Comparison of ENCODE assay signal across 26 cellular contexts in the genomic region with DNA sequence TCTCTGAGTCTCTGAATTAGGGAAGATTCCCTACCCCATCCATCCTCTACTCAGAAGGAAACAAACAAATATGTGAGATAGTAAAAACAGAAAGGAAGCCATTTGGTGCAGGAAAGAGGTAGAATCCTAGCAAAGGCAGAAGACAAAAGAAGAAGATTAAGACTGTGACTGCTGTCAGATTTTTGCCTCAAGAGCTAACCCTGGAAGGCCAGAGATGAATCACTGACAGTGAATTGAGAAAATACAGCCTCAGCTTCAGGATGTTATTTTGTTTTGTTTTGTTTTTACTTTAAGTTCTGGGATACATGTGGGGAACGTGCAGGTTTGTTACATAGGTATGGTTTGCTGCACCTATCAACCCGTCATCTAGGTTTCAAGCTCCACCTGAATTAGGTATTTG. TPM values are rescaled to one million over a fixed set of nuclear protein-coding genes. Genes with fewer than 3 reads are reported as not detected.
DNase-seq lines count a peak whose midpoint lies in the region; ATAC-seq, FAIRE-seq and TF ChIP-seq lines count a peak whose summit lies in the region.
"Had no signal": no experiment of that assay in that cellular context is flagged by ENCODE, and none has a peak within 500 bp of the region (broad histone marks: within the 10 kb centered on the region; RNA-seq: fewer than 3 reads in every experiment).

No MANE protein-coding gene starts in this region.

- no peaks in the 10 kb centered on the region for H3K9me3 ChIP-seq in astrocyte (ENCODE audit: insufficient read depth, low read depth, low read length)
- no peaks in the 10 kb centered on the region for H3K9me3 ChIP-seq in sigmoid colon
- H3K9me3 ChIP-seq: BLaER1 treated with 17β-estradiol and CSF1 and Interleukin-3, amounts not matched to agents 10 nM and 100 nM; Peyer's patch; tibial nerve had no signal

- H3K4me1 Mint-ChIP-seq in activated T-cell treated with anti-CD3 and anti-CD28 coated beads, Interleukin-2, amount 50 U/mL, for 24 hours (ENCODE audit: low read depth) = peaks cover 40% of the 10 kb centered on the region
- H3K4me1 Mint-ChIP-seq in astrocyte (ENCODE audit: low read depth, unreplicated experiment) = peaks cover 35% of the 10 kb centered on the region

- H4K20me1 ChIP-seq in astrocyte (ENCODE audit: insufficient read depth, low read length) = no peaks in the 10 kb centered on the region

- TF ChIP-seq POLR2A in sigmoid colon (IDR thresholded peaks at IDR 0.05) = no peak

- no peaks in the 10 kb centered on the region for H3K27me3 ChIP-seq in astrocyte (ENCODE audit: insufficient read depth, low read length)
- H3K27me3 ChIP-seq in dorsolateral prefrontal cortex = no peaks in the 10 kb centered on the region
- H3K27me3 ChIP-seq in sigmoid colon = no peaks in the 10 kb centered on the region
- H3K27me3 ChIP-seq: BLaER1 treated with 17β-estradiol and CSF1 and Interleukin-3, amounts not matched to agents 10 nM and 100 nM; cardiac muscle cell; Peyer's patch; tibial nerve had no signal

- H3K9me3 Mint-ChIP-seq in activated T-cell treated with anti-CD3 and anti-CD28 coated beads, Interleukin-2, amount 50 U/mL, for 24 hours = no peaks in the 10 kb centered on the region
- H3K9me3 Mint-ChIP-seq in astrocyte (ENCODE audit: unreplicated experiment) = no peaks in the 10 kb centered on the region
- H3K9me3 Mint-ChIP-seq: activated CD4-positive, alpha-beta T cell treated with anti-CD3 and anti-CD28 coated beads, Interleukin-2, amount 10 ng/mL, durations not matched to agents 24 days and 14 days; dendritic cell treated with granulocyte-macrophage colony-stimulating factor and Interleukin-4, amounts not matched to agents 40 ng/mL and 50 ng/mL, for 4 days; stimulated activated naive CD8-positive, alpha-beta T cell treated with anti-CD3 and anti-CD28 coated beads, Interleukin-15, amount 100 ng/mL, for 72 hours; T-helper 1 cell treated with Interleukin-12 subunit alpha and Interleukin-12 subunit beta and Interleukin-4 antibody, amounts not matched to agents 30 μg/mL and 1 μg/mL, for 36 hours had no signal

- intact Hi-C loops in dorsolateral prefrontal cortex (cut with DNase I) (no loop called here), sigmoid colon (cut with DNase I) (no loop called here)

- TF ChIP-seq CTCF in astrocyte (IDR thresholded peaks at IDR 0.05; ENCODE audit: insufficient read depth, low read depth, low read length) = no peak
- TF ChIP-seq CTCF in dorsolateral prefrontal cortex (IDR thresholded peaks at IDR 0.05 in 54 of 56, conservative IDR thresholded peaks at IDR 0.05 in 2 of 56; ENCODE audit: low read depth in 1 of 56, partially characterized antibody in 56 of 56) = no peak
- no peak for TF ChIP-seq CTCF in sigmoid colon (IDR thresholded peaks at IDR 0.05)

- TF ChIP-seq EP300 in sigmoid colon (IDR thresholded peaks at IDR 0.05) = no peak

- WGBS in sigmoid colon, 2 donors = 83 to 86% methylated on average over 2 of the region's 2 CpGs

- peak overlapping the region; percentile 8 for H3K4me2 ChIP-seq in astrocyte (ENCODE audit: low read length)
- H3K4me2 ChIP-seq: BLaER1 treated with 17β-estradiol and CSF1 and Interleukin-3, amounts not matched to agents 10 nM and 100 nM had no signal

- no peak for DNase-seq in activated T-cell treated with anti-CD3 and anti-CD28 coated beads, Interleukin-2, amount 50 U/mL, for 24 hours
- DNase-seq in activated T-cell treated with anti-CD3 and anti-CD28 coated beads for 4 hours = no peak
- DNase-seq in astrocyte (ENCODE audit: low read depth) = no peak
- DNase-seq in iris pigment epithelial cell (ENCODE audit: low read depth) = peak; percentile 56
- no peak for DNase-seq in dorsolateral prefrontal cortex
- DNase-seq in sigmoid colon = no peak
- DNase-seq in COR-L47 (lab: John Stamatoyannopoulos, UW) = no peak
- DNase-seq: activated CD4-positive, alpha-beta T cell treated with anti-CD3 and anti-CD28 coated beads, Interleukin-2, amount 10 ng/mL, durations not matched to agents 24 days and 14 days; activated gamma-delta T cell; amniotic stem cell; GOT3; hippocampal formation; NCI-H1417; NCI-H526; Peyer's patch; stimulated activated CD4-positive, alpha-beta T cell treated with anti-CD3 and anti-CD28 coated beads, Interleukin-4, amount 100 ng/mL, for 4 hours; stimulated activated naive CD8-positive, alpha-beta T cell treated with anti-CD3 and anti-CD28 coated beads, Interleukin-15, amount 100 ng/mL, for 72 hours had no signal

- H3K36me3 ChIP-seq in astrocyte (ENCODE audit: insufficient read depth, low read length) (no peaks in the 10 kb centered on the region), sigmoid colon (no peaks in the 10 kb centered on the region)
- H3K36me3 ChIP-seq: cardiac muscle cell, Peyer's patch had no signal

- peaks cover 74% of the 10 kb centered on the region for H3K36me3 Mint-ChIP-seq in activated T-cell treated with anti-CD3 and anti-CD28 coated beads, Interleukin-2, amount 50 U/mL, for 24 hours (ENCODE audit: low read depth)
- H3K36me3 Mint-ChIP-seq in astrocyte (ENCODE audit: low read depth, unreplicated experiment) = peaks cover 6% of the 10 kb centered on the region

- H3K4me3 Mint-ChIP-seq in activated T-cell treated with anti-CD3 and anti-CD28 coated beads, Interleukin-2, amount 50 U/mL, for 24 hours = no peak overlapping the region
- no peak overlapping the region for H3K4me3 Mint-ChIP-seq in astrocyte (ENCODE audit: unreplicated experiment)
- H3K4me3 Mint-ChIP-seq: activated CD4-positive, alpha-beta T cell treated with anti-CD3 and anti-CD28 coated beads, Interleukin-2, amount 10 ng/mL, durations not matched to agents 24 days and 14 days; dendritic cell treated with granulocyte-macrophage colony-stimulating factor and Interleukin-4, amounts not matched to agents 40 ng/mL and 50 ng/mL, for 4 days; stimulated activated naive CD8-positive, alpha-beta T cell treated with anti-CD3 and anti-CD28 coated beads, Interleukin-15, amount 100 ng/mL, for 72 hours; T-helper 1 cell treated with Interleukin-12 subunit alpha and Interleukin-12 subunit beta and Interleukin-4 antibody, amounts not matched to agents 30 μg/mL and 1 μg/mL, for 36 hours had no signal

- FAIRE-seq in astrocyte (lab: Jason Lieb, UNC) = no peak
- FAIRE-seq: endothelial cell of umbilical vein, frontal cortex, islet of Langerhans had no signal

- ATAC-seq in HG02938 (IDR thresholded peaks at IDR 0.05; ENCODE audit: unreplicated experiment) = no peak
- ATAC-seq: stimulated activated naive CD8-positive, alpha-beta T cell treated with anti-CD3 and anti-CD28 coated beads, Interleukin-15, amount 100 ng/mL, for 72 hours had no signal

- H3K27ac Mint-ChIP-seq in activated T-cell treated with anti-CD3 and anti-CD28 coated beads, Interleukin-2, amount 50 U/mL, for 24 hours = peak overlapping the region; percentile 9
- no peak overlapping the region for H3K27ac Mint-ChIP-seq in astrocyte (ENCODE audit: unreplicated experiment)
- H3K27ac Mint-ChIP-seq: activated CD4-positive, alpha-beta T cell treated with anti-CD3 and anti-CD28 coated beads, Interleukin-2, amount 10 ng/mL, durations not matched to agents 24 days and 14 days; dendritic cell treated with granulocyte-macrophage colony-stimulating factor and Interleukin-4, amounts not matched to agents 40 ng/mL and 50 ng/mL, for 4 days; T-helper 1 cell treated with Interleukin-12 subunit alpha and Interleukin-12 subunit beta and Interleukin-4 antibody, amounts not matched to agents 30 μg/mL and 1 μg/mL, for 36 hours had no signal

- no peak overlapping the region for H3K27ac ChIP-seq in astrocyte (ENCODE audit: low read depth, low read length)
- peak overlapping the region in 3 of 59 donors; percentile 7 to 44 (median 12) for H3K27ac ChIP-seq in dorsolateral prefrontal cortex
- H3K27ac ChIP-seq in sigmoid colon = no peak overlapping the region
- H3K27ac ChIP-seq: BLaER1 treated with 17β-estradiol and CSF1 and Interleukin-3, amounts not matched to agents 10 nM and 100 nM; cardiac muscle cell; tibial nerve had no signal

- peaks cover 15% of the 10 kb centered on the region for H3K79me2 ChIP-seq in astrocyte (ENCODE audit: insufficient read depth, low read length)

- H2AFZ ChIP-seq in astrocyte (ENCODE audit: low read depth, low read length) = no peak overlapping the region

- H3K27me3 Mint-ChIP-seq in activated T-cell treated with anti-CD3 and anti-CD28 coated beads, Interleukin-2, amount 50 U/mL, for 24 hours = no peaks in the 10 kb centered on the region
- no peaks in the 10 kb centered on the region for H3K27me3 Mint-ChIP-seq in astrocyte (ENCODE audit: low read depth, unreplicated experiment)
- H3K27me3 Mint-ChIP-seq: activated CD4-positive, alpha-beta T cell treated with anti-CD3 and anti-CD28 coated beads, Interleukin-2, amount 10 ng/mL, durations not matched to agents 24 days and 14 days; dendritic cell treated with granulocyte-macrophage colony-stimulating factor and Interleukin-4, amounts not matched to agents 40 ng/mL and 50 ng/mL, for 4 days; stimulated activated naive CD8-positive, alpha-beta T cell treated with anti-CD3 and anti-CD28 coated beads, Interleukin-15, amount 100 ng/mL, for 72 hours had no signal

- H3K9ac ChIP-seq in astrocyte (ENCODE audit: low read length) = peak overlapping the region; percentile 39
- H3K9ac ChIP-seq: BLaER1 treated with 17β-estradiol and CSF1 and Interleukin-3, amounts not matched to agents 10 nM and 100 nM had no signal

- H3K4me1 ChIP-seq in astrocyte (ENCODE audit: insufficient read depth, low read length) (peaks cover 10% of the 10 kb centered on the region), sigmoid colon (peaks cover 0 to 41% (median 31%) of the 10 kb centered on the region in 4 donors)

- no peak overlapping the region for H3K4me3 ChIP-seq in astrocyte (ENCODE audit: insufficient read depth, low read depth, low read length)
- H3K4me3 ChIP-seq in dorsolateral prefrontal cortex = no peak overlapping the region
- no peak overlapping the region for H3K4me3 ChIP-seq in sigmoid colon
- H3K4me3 ChIP-seq: BLaER1 treated with 17β-estradiol and CSF1 and Interleukin-3, amounts not matched to agents 10 nM and 100 nM; cardiac muscle cell; Peyer's patch; tibial nerve had no signal

RNA-seq across cellular contexts. Expression of a gene that starts 31.7 kb away (rescaled TPM):
- total RNA-seq in astrocyte (15.2 and 15.4 TPM in 2 replicates), dorsolateral prefrontal cortex (10 to 100 TPM; 28.0 to 49.3 (median 39.9) TPM), sigmoid colon (10 to 100 TPM in 3 of 4 donors, 1 to 10 TPM in 1; 9.1 to 13.3 (median 12.7) TPM)
- polyA plus RNA-seq in sigmoid colon = 1 to 10 TPM; 1.6 to 3.8 (median 2.4) TPM

RNA-seq across cellular contexts. Expression of a gene that starts 47.9 kb away (rescaled TPM):
- 10.6 and 10.8 TPM in 2 replicates for total RNA-seq in astrocyte
- total RNA-seq in dorsolateral prefrontal cortex = 100 to 1,000 TPM in 42 of 120 experiments, 10 to 100 TPM in 78; 52.9 to 143 (median 93.9) TPM
- total RNA-seq in sigmoid colon = 1 to 10 TPM; 4.3 to 6.4 (median 5.6) TPM
- polyA plus RNA-seq in sigmoid colon = 1 to 10 TPM in 1 of 3 donors, not detected in 2; 1.1 TPM

RNA-seq across cellular contexts. Expression of a gene that starts 58.1 kb away (rescaled TPM):
- total RNA-seq in astrocyte (16.2 and 18.7 TPM in 2 replicates), dorsolateral prefrontal cortex (10 to 100 TPM; 14.3 to 46.6 (median 24.8) TPM), sigmoid colon (10 to 100 TPM; 12.2 to 36.5 (median 13.9) TPM)
- polyA plus RNA-seq in sigmoid colon = 1 to 10 TPM; 6.6 to 8.1 (median 7.8) TPM
